ENCODE assay signal across 16 cellular contexts in the genomic region with DNA sequence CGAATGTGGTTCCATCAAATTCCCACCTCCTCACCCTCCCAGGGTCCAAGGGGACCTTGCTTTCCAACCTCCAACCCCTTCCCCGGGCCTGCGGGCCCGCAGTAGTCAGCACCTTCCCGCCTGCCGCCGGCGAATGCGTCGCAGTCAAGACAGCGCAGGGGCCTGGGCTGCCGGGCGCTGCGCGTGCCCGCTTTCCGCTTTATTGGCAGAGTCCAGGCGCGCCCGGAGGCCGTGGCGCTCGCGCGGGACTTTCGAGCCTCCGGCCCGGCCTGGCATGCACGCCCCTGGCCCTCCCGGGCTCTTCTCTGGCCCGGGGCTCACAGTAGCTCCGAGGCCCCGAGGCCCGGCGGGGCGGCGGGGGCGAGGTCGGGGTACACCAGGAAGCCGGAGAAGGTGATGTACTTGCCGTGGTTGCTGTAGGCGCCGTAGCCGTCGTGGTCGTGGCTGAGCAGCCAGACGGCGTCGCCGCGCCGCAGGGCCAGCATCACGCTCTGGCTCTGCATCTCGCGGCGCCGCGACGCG. TPM values are rescaled to one million over a fixed set of nuclear protein-coding genes. Genes with fewer than 3 reads are reported as not detected.
DNase-seq lines count a peak whose midpoint lies in the region; ATAC-seq and TF ChIP-seq lines count a peak whose summit lies in the region.
"Had no signal": no experiment of that assay in that cellular context is flagged by ENCODE, and none has a peak within 500 bp of the region (broad histone marks: within the 10 kb centered on the region; RNA-seq: fewer than 3 reads in every experiment).

No MANE protein-coding gene starts in this region.

- H3K27me3 Mint-ChIP-seq in stimulated activated naive CD8-positive, alpha-beta T cell treated with anti-CD3 and anti-CD28 coated beads, Interleukin-15, amount 100 ng/mL, for 72 hours, result peaks cover 30% of the 10 kb centered on the region

- H3K4me1 ChIP-seq in right atrium auricular region (peaks cover 0 to 17% of the 10 kb centered on the region in 2 donors), rectal smooth muscle tissue (ENCODE audit: control insufficient read depth, insufficient read depth, low read length) (no peaks in the 10 kb centered on the region)

- no peak overlapping the region for H3K4me3 Mint-ChIP-seq in stimulated activated naive CD8-positive, alpha-beta T cell treated with anti-CD3 and anti-CD28 coated beads, Interleukin-15, amount 100 ng/mL, for 72 hours
- H3K4me3 Mint-ChIP-seq: activated CD4-positive, alpha-beta T cell treated with anti-CD3 and anti-CD28 coated beads, Interleukin-2, amount 10 ng/mL, durations not matched to agents 24 days and 14 days; activated T-helper 17 cell treated with anti-CD3 and anti-CD28 coated beads, Interleukin-2, amount 50 U/mL, for 72 hours; brain had no signal

- H3K9ac ChIP-seq in rectal smooth muscle tissue (ENCODE audit: low read length), result no peak overlapping the region

- H3K36me3 ChIP-seq in right atrium auricular region, result peaks cover 6% of the 10 kb centered on the region
- no peaks in the 10 kb centered on the region for H3K36me3 ChIP-seq in rectal smooth muscle tissue (ENCODE audit: control insufficient read depth, insufficient read depth, low read length)

- H3K9me3 ChIP-seq in right atrium auricular region, result no peaks in the 10 kb centered on the region
- H3K9me3 ChIP-seq: Caco-2 had no signal

- no peaks in the 10 kb centered on the region for H3K9me3 Mint-ChIP-seq in stimulated activated naive CD8-positive, alpha-beta T cell treated with anti-CD3 and anti-CD28 coated beads, Interleukin-15, amount 100 ng/mL, for 72 hours
- H3K9me3 Mint-ChIP-seq: activated CD4-positive, alpha-beta T cell treated with anti-CD3 and anti-CD28 coated beads, Interleukin-2, amount 10 ng/mL, durations not matched to agents 24 days and 14 days; activated T-helper 17 cell treated with anti-CD3 and anti-CD28 coated beads, Interleukin-2, amount 50 U/mL, for 72 hours; brain had no signal

- H3K27ac ChIP-seq in right atrium auricular region (no peak overlapping the region), rectal smooth muscle tissue (ENCODE audit: low read depth, low read length) (peak overlapping the region; percentile 4)
- H3K27ac ChIP-seq: RWPE1 had no signal

- peaks cover 14 to 16% of the 10 kb centered on the region in 2 donors for H3K27me3 ChIP-seq in right atrium auricular region
- H3K27me3 ChIP-seq in rectal smooth muscle tissue (ENCODE audit: control insufficient read depth, insufficient read depth, low read length), result peaks cover 13% of the 10 kb centered on the region

- ATAC-seq in stimulated activated naive CD8-positive, alpha-beta T cell treated with anti-CD3 and anti-CD28 coated beads, Interleukin-15, amount 100 ng/mL, for 72 hours, result peak; percentile 27
- ATAC-seq in stimulated activated naive CD8-positive, alpha-beta T cell treated with anti-CD3 and anti-CD28 coated beads, Interleukin-15, Interleukin-2, amounts not matched to agents 100 U/mL and 50 U/mL, for 24 hours, result no peak
- ATAC-seq in HG02571 (IDR thresholded peaks at IDR 0.05; ENCODE audit: unreplicated experiment), result no peak
- ATAC-seq: activated T-helper 17 cell treated with anti-CD3 and anti-CD28 coated beads, Interleukin-2, amount 50 U/mL, for 72 hours had no signal

- H3K27ac Mint-ChIP-seq in stimulated activated naive CD8-positive, alpha-beta T cell treated with anti-CD3 and anti-CD28 coated beads, Interleukin-15, amount 100 ng/mL, for 72 hours, result no peak overlapping the region
- H3K27ac Mint-ChIP-seq: activated CD4-positive, alpha-beta T cell treated with anti-CD3 and anti-CD28 coated beads, Interleukin-2, amount 10 ng/mL, durations not matched to agents 24 days and 14 days; activated T-helper 17 cell treated with anti-CD3 and anti-CD28 coated beads, Interleukin-2, amount 50 U/mL, for 72 hours; brain had no signal

- no peak for DNase-seq in stimulated activated naive CD8-positive, alpha-beta T cell treated with anti-CD3 and anti-CD28 coated beads, Interleukin-15, amount 100 ng/mL, for 72 hours
- DNase-seq in stimulated activated naive CD8-positive, alpha-beta T cell treated with anti-CD3 and anti-CD28 coated beads, Interleukin-15, Interleukin-2, amounts not matched to agents 100 U/mL and 50 U/mL, for 24 hours, result no peak
- DNase-seq in right atrium auricular region (ENCODE audit: low spot score) (no peak), ureter (ENCODE audit: low spot score) (no peak), NCI-H1048 (lab: John Stamatoyannopoulos, UW) (no peak), NCI-H510A treated with DMSO at 0.1 percent for 48 hours (lab: John Stamatoyannopoulos, UW) (no peak)
- DNase-seq: activated CD4-positive, alpha-beta T cell treated with anti-CD3 and anti-CD28 coated beads, Interleukin-2, amount 10 ng/mL, durations not matched to agents 24 days and 14 days; Caco-2; NCI-H1105 treated with DMSO at 0.1 percent for 48 hours; NCI-H526 had no signal

- H3K4me3 ChIP-seq in right atrium auricular region (peak overlapping the region; percentile 13 to 25), rectal smooth muscle tissue (ENCODE audit: low read length) (peak overlapping the region; percentile 52)

- no peak for TF ChIP-seq CTCF in right atrium auricular region (IDR thresholded peaks at IDR 0.05)

- peaks cover 21% of the 10 kb centered on the region for H3K4me1 Mint-ChIP-seq in stimulated activated naive CD8-positive, alpha-beta T cell treated with anti-CD3 and anti-CD28 coated beads, Interleukin-15, amount 100 ng/mL, for 72 hours

RNA-seq across cellular contexts. Expression of a gene that starts 3.1 kb away (rescaled TPM):
- total RNA-seq in right atrium auricular region, result under 1 TPM in 1 of 2 donors, not detected in 1; 0.89 TPM
- total RNA-seq in ureter, result 0.29 TPM
- total RNA-seq: activated T-helper 17 cell treated with anti-CD3 and anti-CD28 coated beads, Interleukin-2, amount 50 U/mL, for 72 hours; Caco-2; epithelial cell of proximal tubule had no signal

RNA-seq across cellular contexts. Expression of a gene that starts 4.6 kb away (rescaled TPM):
- under 1 TPM in 1 of 2 donors, not detected in 1; 0.86 TPM for total RNA-seq in right atrium auricular region
- total RNA-seq in ureter, result 1.4 TPM

RNA-seq across cellular contexts. Expression of a gene that starts 10.7 kb away (rescaled TPM):
- total RNA-seq in right atrium auricular region, result 100 to 1,000 TPM in 1 of 2 donors, 10 to 100 TPM in 1; 93.4 to 125 TPM
- 95.5 TPM for total RNA-seq in ureter

RNA-seq across cellular contexts. Expression of a gene that starts 10.8 kb away (rescaled TPM):
- total RNA-seq in right atrium auricular region (10 to 100 TPM; 11.7 to 21.7 TPM), ureter (17.5 TPM)

RNA-seq across cellular contexts. Expression of a gene that starts 24.2 kb away (rescaled TPM):
- total RNA-seq in right atrium auricular region (10 to 100 TPM; 26.9 to 50.1 TPM), ureter (26.8 TPM)
